Comparison of ENCODE assay signal across 25 cellular contexts in the genomic region with DNA sequence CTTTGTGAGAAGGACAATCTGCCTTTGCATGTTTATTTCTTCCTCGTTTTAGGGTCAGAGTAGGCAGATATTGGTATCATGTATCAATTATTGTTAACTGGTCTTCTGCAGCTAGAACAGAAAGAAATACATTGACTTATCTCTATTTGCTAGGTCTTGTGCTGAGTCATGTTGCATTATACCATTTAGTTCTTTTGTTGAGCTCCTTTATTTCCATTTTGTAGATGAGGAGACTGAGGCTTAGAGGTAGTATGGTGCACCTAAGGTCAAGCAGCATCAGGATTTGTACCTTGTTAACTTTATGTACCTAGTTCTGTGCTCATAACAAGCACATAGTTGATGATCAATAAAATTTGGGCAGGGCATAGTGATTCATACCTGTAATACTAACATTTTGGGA.
A peak's percentile ranks its signal among the peaks of the same experiment; 100 is the strongest.
DNase-seq lines count a peak whose midpoint lies in the region; ATAC-seq, FAIRE-seq and TF ChIP-seq lines count a peak whose summit lies in the region.
"Had no signal": no experiment of that assay in that cellular context is flagged by ENCODE, and none has a peak within 500 bp of the region (broad histone marks: within the 10 kb centered on the region; RNA-seq: fewer than 3 reads in every experiment).

No MANE protein-coding gene starts in this region.

- intact Hi-C loops in K562 (cut with micrococcal nuclease): no loop called here
- intact Hi-C loops in prostate gland (cut with DNase I): no loop called here

- no peak overlapping the region for H3K9ac ChIP-seq in K562 (ENCODE audit: insufficient read depth in 1 of 2, low read depth in 2 of 2, low read length in 2 of 2)
- H3K9ac ChIP-seq: BLaER1 had no signal

- no peak overlapping the region for H2AFZ ChIP-seq in K562 (ENCODE audit: low read depth, low read length)

- H3K27me3 ChIP-seq in K562 (ENCODE audit: control insufficient read depth in 2 of 2, insufficient read depth in 2 of 2, low read length in 2 of 2) (no peaks in the 10 kb centered on the region), prostate gland (replicated peaks; ENCODE audit: insufficient read depth) (no peaks in the 10 kb centered on the region)
- H3K27me3 ChIP-seq: BE2C, BLaER1 had no signal

- TF ChIP-seq CTCF in A549 (IDR thresholded peaks at IDR 0.05) (no peak), K562 (IDR thresholded peaks at IDR 0.05 in 2 of 3, conservative IDR thresholded peaks at IDR 0.05 in 1 of 3; ENCODE audit: insufficient read depth in 2 of 3, low read depth in 1 of 3, low read length in 3 of 3) (no peak), prostate gland (IDR thresholded peaks at IDR 0.05) (no peak)

- H3K36me3 ChIP-seq in K562 (ENCODE audit: control insufficient read depth, insufficient read depth, low read length) (peaks cover 14% of the 10 kb centered on the region; the same call in 2 of the 3 replicates), prostate gland (no peaks in the 10 kb centered on the region)

- H3K4me3 Mint-ChIP-seq in T-helper 2 cell treated with Interferon-gamma antibody and Interleukin-4, amounts not matched to agents 5 μg/mL and 100 μg/mL, for 36 hours: no peak overlapping the region
- H3K4me3 Mint-ChIP-seq: CD14-positive monocyte; CD4-positive, alpha-beta memory T cell; CD4-positive, CD25-positive, alpha-beta regulatory T cell; CD8-positive, alpha-beta memory T cell had no signal

- H3K79me2 ChIP-seq in K562 (ENCODE audit: control insufficient read depth, insufficient read depth, low read length): no peaks in the 10 kb centered on the region

- no peaks in the 10 kb centered on the region for H3K4me1 Mint-ChIP-seq in T-helper 2 cell treated with Interferon-gamma antibody and Interleukin-4, amounts not matched to agents 5 μg/mL and 100 μg/mL, for 36 hours (ENCODE audit: low read depth)
- H3K4me1 Mint-ChIP-seq: CD14-positive monocyte; CD4-positive, alpha-beta memory T cell; CD4-positive, CD25-positive, alpha-beta regulatory T cell; CD8-positive, alpha-beta memory T cell had no signal

- H3K27me3 Mint-ChIP-seq in T-helper 2 cell treated with Interferon-gamma antibody and Interleukin-4, amounts not matched to agents 5 μg/mL and 100 μg/mL, for 36 hours (ENCODE audit: low read depth): no peaks in the 10 kb centered on the region
- H3K27me3 Mint-ChIP-seq: CD4-positive, alpha-beta memory T cell; CD4-positive, CD25-positive, alpha-beta regulatory T cell had no signal

- H3K4me3 ChIP-seq in A549 (no peak overlapping the region), K562 (no peak overlapping the region), prostate gland (no peak overlapping the region)
- H3K4me3 ChIP-seq: BLaER1 had no signal

- 21% methylated on average over 1 of the region's 1 CpG for WGBS in A549 (ENCODE audit: missing lambda C conversion rate)
- 38% methylated on average over 1 of the region's 1 CpG for WGBS in K562 (ENCODE audit: insufficient coverage, low coverage, missing lambda C conversion rate)
- WGBS in prostate gland: 81% methylated on average over 1 of the region's 1 CpG

- CTCF ChIA-PET in A549 (lab: Yijun Ruan, JAX) (interaction anchor here (0.6 kb wide), 2 partner anchors 315 to 1882 kb away, joined by 3 to 4 read pairs; no protein-coding TSS in a partner anchor), K562 (lab: Yijun Ruan, JAX; ENCODE audit: low intra/inter-chr PET ratio) (no interaction called here)

- TF ChIP-seq RAD21 in A549 (conservative IDR thresholded peaks at IDR 0.05 in 1 of 2, IDR thresholded peaks at IDR 0.05 in 1 of 2): no peak
- TF ChIP-seq RAD21 in K562 (CRISPR knock-in tag; conservative IDR thresholded peaks at IDR 0.05 in 1 of 2, IDR thresholded peaks at IDR 0.05 in 1 of 2): no peak

- no peaks in the 10 kb centered on the region for H3K9me1 ChIP-seq in K562 (ENCODE audit: control insufficient read depth, insufficient read depth, low read length)

- no peaks in the 10 kb centered on the region for H3K9me3 ChIP-seq in A549
- H3K9me3 ChIP-seq in K562 (replicated peaks; ENCODE audit: control insufficient read depth, insufficient read depth, low read depth, low read length): no peaks in the 10 kb centered on the region
- no peaks in the 10 kb centered on the region for H3K9me3 ChIP-seq in prostate gland
- H3K9me3 ChIP-seq: BE2C, BLaER1 had no signal

- no peak overlapping the region for H3K27ac ChIP-seq in A549
- H3K27ac ChIP-seq in K562 (ENCODE audit: extremely low read depth, low read depth, low read length): no peak overlapping the region
- H3K27ac ChIP-seq in prostate gland: peak overlapping the region; percentile 40 to 49
- H3K27ac ChIP-seq: 22Rv1, BLaER1 had no signal

- H3K4me1 ChIP-seq in A549: no peaks in the 10 kb centered on the region
- H3K4me1 ChIP-seq in K562 (replicated peaks in 1 of 2; ENCODE audit: control insufficient read depth in 2 of 2, insufficient read depth in 2 of 2, low read length in 2 of 2): no peaks in the 10 kb centered on the region
- H3K4me1 ChIP-seq in prostate gland (replicated peaks): no peaks in the 10 kb centered on the region
- H3K4me1 ChIP-seq: BE2C had no signal

- ATAC-seq in A549: no peak
- no peak for ATAC-seq in K562

- DNase-seq in A549 (ENCODE audit: low read depth in 1 of 2, low spot score in 1 of 2) (no peak), K562 (ENCODE audit: extremely low read depth in 1 of 4, low spot score in 3 of 4) (no peak), prostate gland (ENCODE audit: low spot score) (no peak), GF-D8 (lab: John Stamatoyannopoulos, UW) (no peak), HuH-7 (ENCODE audit: low spot score) (no peak)
- no peak for DNase-seq in T-helper 2 cell treated with Interferon-gamma antibody and Interleukin-4, amounts not matched to agents 5 μg/mL and 100 μg/mL, for 36 hours (ENCODE audit: low spot score)
- DNase-seq: ACHN; BE2C; C1 segment of cervical spinal cord; CD4-positive, alpha-beta memory T cell; CD4-positive, CD25-positive, alpha-beta regulatory T cell; CD8-positive, alpha-beta memory T cell; COR-L47; DMS 273 treated with DMSO at 0.1 percent for 48 hours; DMS153; DMS53; DMS79; DND-41; EL; GDM1 had no signal

- H3K36me3 Mint-ChIP-seq in T-helper 2 cell treated with Interferon-gamma antibody and Interleukin-4, amounts not matched to agents 5 μg/mL and 100 μg/mL, for 36 hours (ENCODE audit: low read depth): peaks cover 13% of the 10 kb centered on the region

- no peak for TF ChIP-seq POLR2A in A549 (IDR thresholded peaks at IDR 0.05; ENCODE audit: low read length)
- no peak for TF ChIP-seq POLR2A in K562 (conservative IDR thresholded peaks at IDR 0.05)
- no peak for TF ChIP-seq POLR2A in prostate gland (IDR thresholded peaks at IDR 0.05)

- TF ChIP-seq EP300 in A549 (IDR thresholded peaks at IDR 0.05) (no peak), K562 (IDR thresholded peaks at IDR 0.05; ENCODE audit: low read length) (no peak)

- H3K9me3 Mint-ChIP-seq in T-helper 2 cell treated with Interferon-gamma antibody and Interleukin-4, amounts not matched to agents 5 μg/mL and 100 μg/mL, for 36 hours: no peaks in the 10 kb centered on the region
- H3K9me3 Mint-ChIP-seq: CD14-positive monocyte; CD4-positive, alpha-beta memory T cell; CD4-positive, CD25-positive, alpha-beta regulatory T cell; CD8-positive, alpha-beta memory T cell had no signal

- H4K20me1 ChIP-seq in K562 (replicated peaks; ENCODE audit: control insufficient read depth, insufficient read depth, low read length): no peaks in the 10 kb centered on the region
- H4K20me1 ChIP-seq: BLaER1 had no signal

- H3K4me2 ChIP-seq in A549: no peak overlapping the region
- no peak overlapping the region for H3K4me2 ChIP-seq in K562 (ENCODE audit: insufficient read depth, low read length)
- H3K4me2 ChIP-seq: BLaER1 had no signal

- FAIRE-seq in A549 (lab: Jason Lieb, UNC) (no peak), K562 (lab: Jason Lieb, UNC) (no peak)
- FAIRE-seq: GM12892, GM18507 had no signal

- H3K27ac Mint-ChIP-seq in T-helper 2 cell treated with Interferon-gamma antibody and Interleukin-4, amounts not matched to agents 5 μg/mL and 100 μg/mL, for 36 hours: no peak overlapping the region
- H3K27ac Mint-ChIP-seq: CD14-positive monocyte; CD4-positive, CD25-positive, alpha-beta regulatory T cell; CD8-positive, alpha-beta memory T cell had no signal

- in situ Hi-C loops in K562 (cut with MboI): no loop called here

- POLR2A ChIA-PET in A549 (lab: Yijun Ruan, JAX) (no interaction called here), K562 (lab: Yijun Ruan, JAX) (interaction anchor here (0.8 to 1.1 kb wide), 3 partner anchors 8 to 11 kb away, joined by 3 read pairs; no protein-coding TSS in a partner anchor)

- BruUV-seq in K562 (replicated peaks; lab: Mats Ljungman, UMichigan): no TSS peak

TF ChIP-seq in A549, 52 proteins besides CTCF, POLR2A, EP300 and RAD21:
- TF ChIP-seq MAFK (IDR thresholded peaks at IDR 0.05; ENCODE audit: partially characterized antibody): peak; percentile 13
- TF ChIP-seq, protein P1, sequence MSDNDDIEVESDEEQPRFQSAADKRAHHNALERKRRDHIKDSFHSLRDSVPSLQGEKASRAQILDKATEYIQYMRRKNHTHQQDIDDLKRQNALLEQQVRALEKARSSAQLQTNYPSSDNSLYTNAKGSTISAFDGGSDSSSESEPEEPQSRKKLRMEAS (IDR thresholded peaks at IDR 0.05): no peak

TF ChIP-seq in K562, 482 proteins besides CTCF, POLR2A, EP300 and RAD21 (continues in another document):
- TF ChIP-seq GABPB2 (CRISPR knock-in tag; conservative IDR thresholded peaks at IDR 0.05) (no peak), HCFC1 (IDR thresholded peaks at IDR 0.05; ENCODE audit: low read depth, low read length) (no peak), MAFG (tag; conservative IDR thresholded peaks at IDR 0.05) (peak; percentile 66), U2AF2 (optimal IDR thresholded peaks at IDR 0.05; ENCODE audit: low read depth, low read length) (no peak), RBM25 (IDR thresholded peaks at IDR 0.05; ENCODE audit: low read depth, low read length, severe bottlenecking) (peak; percentile 60), ETV1 (tag; conservative IDR thresholded peaks at IDR 0.05; ENCODE audit: low read depth) (no peak)
- TF ChIP-seq, protein P2, sequence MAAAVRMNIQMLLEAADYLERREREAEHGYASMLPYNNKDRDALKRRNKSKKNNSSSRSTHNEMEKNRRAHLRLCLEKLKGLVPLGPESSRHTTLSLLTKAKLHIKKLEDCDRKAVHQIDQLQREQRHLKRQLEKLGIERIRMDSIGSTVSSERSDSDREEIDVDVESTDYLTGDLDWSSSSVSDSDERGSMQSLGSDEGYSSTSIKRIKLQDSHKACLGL (CRISPR knock-in tag; IDR thresholded peaks at IDR 0.05; ENCODE audit: borderline replicate concordance, poor library complexity, severe bottlenecking): no peak
- TF ChIP-seq, protein P3, sequence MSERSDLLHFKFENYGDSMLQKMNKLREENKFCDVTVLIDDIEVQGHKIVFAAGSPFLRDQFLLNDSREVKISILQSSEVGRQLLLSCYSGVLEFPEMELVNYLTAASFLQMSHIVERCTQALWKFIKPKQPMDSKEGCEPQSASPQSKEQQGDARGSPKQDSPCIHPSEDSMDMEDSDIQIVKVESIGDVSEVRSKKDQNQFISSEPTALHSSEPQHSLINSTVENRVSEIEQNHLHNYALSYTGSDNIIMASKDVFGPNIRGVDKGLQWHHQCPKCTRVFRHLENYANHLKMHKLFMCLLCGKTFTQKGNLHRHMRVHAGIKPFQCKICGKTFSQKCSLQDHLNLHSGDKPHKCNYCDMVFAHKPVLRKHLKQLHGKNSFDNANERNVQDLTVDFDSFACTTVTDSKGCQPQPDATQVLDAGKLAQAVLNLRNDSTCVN (CRISPR knock-in tag; IDR thresholded peaks at IDR 0.05): no peak

Comparison
In these comparisons a context has a peak if more than half of its experiments do, and no peak if none do; other contexts are left out.
1. H3K27ac ChIP-seq: peak in prostate gland (2 of 2); none in A549 (0 of 2) and K562 (single experiment).